ENCODE assay signal across 17 cellular contexts in genomic region chr1:176198413-176198812, GRCh38. TPM values are rescaled to one million over a fixed set of nuclear protein-coding genes. Genes with fewer than 3 reads are reported as not detected.
DNase-seq lines count a peak whose midpoint lies in the region; ATAC-seq, FAIRE-seq and TF ChIP-seq lines count a peak whose summit lies in the region.
"Had no signal": no experiment of that assay in that cellular context is flagged by ENCODE, and none has a peak within 500 bp of the region (broad histone marks: within the 10 kb centered on the region; RNA-seq: fewer than 3 reads in every experiment).

No MANE protein-coding gene starts in this region.

- BruUV-seq in HepG2 (replicated peaks; lab: Mats Ljungman, UMichigan) (no TSS peak), K562 (replicated peaks; lab: Mats Ljungman, UMichigan) (no TSS peak)

- no peaks in the 10 kb centered on the region for H3K27me3 ChIP-seq in HepG2 (ENCODE audit: control insufficient read depth in 1 of 2, insufficient read depth in 2 of 2, low read length in 2 of 2)
- no peaks in the 10 kb centered on the region for H3K27me3 ChIP-seq in right lobe of liver
- no peaks in the 10 kb centered on the region for H3K27me3 ChIP-seq in K562 (ENCODE audit: control insufficient read depth in 2 of 2, insufficient read depth in 2 of 2, low read length in 2 of 2)
- H3K27me3 ChIP-seq: BLaER1 treated with 17β-estradiol and CSF1 and Interleukin-3, amounts not matched to agents 10 nM and 100 nM had no signal

- CTCF ChIA-PET in HepG2 (lab: Yijun Ruan, JAX; ENCODE audit: low intra/inter-chr PET ratio, low total read pairs) = no interaction called here
- CTCF ChIA-PET in K562 (lab: Yijun Ruan, JAX; ENCODE audit: low intra/inter-chr PET ratio) = no interaction called here
- CTCF ChIA-PET in WTC11 (lab: Charles Lee) = no interaction called here

- no peak overlapping the region for H3K27ac Mint-ChIP-seq in WTC11
- H3K27ac Mint-ChIP-seq: CD4-positive, alpha-beta T cell had no signal

- H3K79me2 ChIP-seq in HepG2 (ENCODE audit: insufficient read depth, low read length) = peaks cover 96% of the 10 kb centered on the region
- H3K79me2 ChIP-seq in K562 (ENCODE audit: control insufficient read depth, insufficient read depth, low read length) = peaks cover 99% of the 10 kb centered on the region

- H3K4me3 ChIP-seq in HepG2 (replicated peaks in 1 of 3; ENCODE audit: insufficient read depth in 1 of 3, low read depth in 2 of 3, low read length in 3 of 3) = no peak overlapping the region
- H3K4me3 ChIP-seq in right lobe of liver = no peak overlapping the region
- H3K4me3 ChIP-seq in K562 = no peak overlapping the region
- no peak overlapping the region for H3K4me3 ChIP-seq in kidney (ENCODE audit: low read length in 2 of 2)
- H3K4me3 ChIP-seq: BLaER1 treated with 17β-estradiol and CSF1 and Interleukin-3, amounts not matched to agents 10 nM and 100 nM; GM23248 had no signal

- ATAC-seq in HepG2 (no peak), right lobe of liver (no peak), K562 (no peak), WTC11 (no peak)
- ATAC-seq: HCT116 had no signal

- H3K4me1 ChIP-seq in HepG2 (ENCODE audit: insufficient read depth, low read length) (peaks cover 15% of the 10 kb centered on the region), right lobe of liver (no peaks in the 10 kb centered on the region), K562 (replicated peaks in 1 of 2; ENCODE audit: control insufficient read depth in 2 of 2, insufficient read depth in 2 of 2, low read length in 2 of 2) (peaks cover 0 to 4% of the 10 kb centered on the region in 2 experiments; a peak in 1 of 5 replicates), kidney (ENCODE audit: control insufficient read depth in 1 of 2, insufficient read depth in 1 of 2, low read depth in 1 of 2, low read length in 2 of 2) (no peaks in the 10 kb centered on the region)

- no peak for TF ChIP-seq RAD21 in HepG2 (CRISPR knock-in tag; IDR thresholded peaks at IDR 0.05)
- TF ChIP-seq RAD21 in K562 (CRISPR knock-in tag; conservative IDR thresholded peaks at IDR 0.05 in 1 of 2, IDR thresholded peaks at IDR 0.05 in 1 of 2) = no peak

- H3K36me3 ChIP-seq in HepG2 (replicated peaks in 1 of 2; ENCODE audit: control insufficient read depth in 1 of 2, insufficient read depth in 2 of 2, low read length in 2 of 2) = no peaks in the 10 kb centered on the region
- no peaks in the 10 kb centered on the region for H3K36me3 ChIP-seq in right lobe of liver
- no peaks in the 10 kb centered on the region for H3K36me3 ChIP-seq in K562 (ENCODE audit: control insufficient read depth, insufficient read depth, low read length)
- H3K36me3 ChIP-seq in kidney (ENCODE audit: control insufficient read depth in 1 of 2, insufficient read depth in 2 of 2, low read length in 2 of 2) = no peaks in the 10 kb centered on the region

- peaks cover 3% of the 10 kb centered on the region; the same call in 1 of the 2 replicates for H3K9me3 Mint-ChIP-seq in WTC11
- H3K9me3 Mint-ChIP-seq: CD4-positive, alpha-beta T cell had no signal

- peaks cover 7% of the 10 kb centered on the region; the same call in 1 of the 2 replicates for H3K4me1 Mint-ChIP-seq in WTC11

- H3K9ac ChIP-seq in HepG2 (ENCODE audit: insufficient read depth, low read depth, low read length) (no peak overlapping the region), K562 (ENCODE audit: insufficient read depth in 1 of 2, low read depth in 2 of 2, low read length in 2 of 2) (no peak overlapping the region), kidney (ENCODE audit: low read length in 2 of 2) (no peak overlapping the region)
- H3K9ac ChIP-seq: BLaER1 treated with 17β-estradiol and CSF1 and Interleukin-3, amounts not matched to agents 10 nM and 100 nM; GM23248 had no signal

- POLR2A ChIA-PET in HepG2 (lab: Yijun Ruan, JAX) (no interaction called here), K562 (lab: Yijun Ruan, JAX) (interaction anchor here (0.6 kb wide), 1 partner anchor 35 kb away, joined by 3 read pairs; no protein-coding TSS in a partner anchor), WTC11 (lab: Charles Lee) (no interaction called here)

- no peaks in the 10 kb centered on the region; the same call in 1 of the 2 replicates for H4K20me1 ChIP-seq in HepG2 (ENCODE audit: insufficient read depth, low read length)
- H4K20me1 ChIP-seq in K562 (replicated peaks; ENCODE audit: control insufficient read depth, insufficient read depth, low read length) = no peaks in the 10 kb centered on the region

- intact Hi-C loops in HepG2 (cut with micrococcal nuclease; ENCODE audit: unreplicated experiment) = no loop called here
- intact Hi-C loops in right lobe of liver (cut with DNase I) = no loop called here
- intact Hi-C loops in K562 (cut with micrococcal nuclease) = no loop called here
- intact Hi-C loops in kidney (cut with DNase I) = no loop called here

- FAIRE-seq in HepG2 (lab: Jason Lieb, UNC) (no peak), K562 (lab: Jason Lieb, UNC) (no peak), kidney (lab: Jason Lieb, UNC) (peak; percentile 83)
- FAIRE-seq: GM12891, H54, HTR-8/SVneo had no signal

- H3K27ac ChIP-seq in HepG2 (ENCODE audit: extremely low read length, insufficient read depth, low read length) (no peak overlapping the region), right lobe of liver (no peak overlapping the region), K562 (ENCODE audit: extremely low read depth, low read depth, low read length) (no peak overlapping the region), kidney (ENCODE audit: low read depth in 2 of 2, low read length in 2 of 2) (no peak overlapping the region)
- H3K27ac ChIP-seq: 22Rv1; BLaER1 treated with 17β-estradiol and CSF1 and Interleukin-3, amounts not matched to agents 10 nM and 100 nM; GM23248 had no signal

- 99% methylated on average over 2 of the region's 2 CpGs for WGBS in HepG2 (ENCODE audit: low lambda C conversion rate)
- 90% methylated on average over 2 of the region's 2 CpGs for WGBS in right lobe of liver (ENCODE audit: insufficient coverage, low coverage, low lambda C conversion rate, missing lambda C conversion rate)
- 97% methylated on average over 2 of the region's 2 CpGs for WGBS in K562 (ENCODE audit: insufficient coverage, low coverage, missing lambda C conversion rate)

- TF ChIP-seq CTCF in HepG2 (CRISPR knock-in tag; IDR thresholded peaks at IDR 0.05) = no peak
- TF ChIP-seq CTCF in right lobe of liver (IDR thresholded peaks at IDR 0.05) = no peak
- no peak for TF ChIP-seq CTCF in K562 (IDR thresholded peaks at IDR 0.05 in 2 of 3, conservative IDR thresholded peaks at IDR 0.05 in 1 of 3; ENCODE audit: insufficient read depth in 2 of 3, low read depth in 1 of 3, low read length in 3 of 3)
- no peak for TF ChIP-seq CTCF in kidney (IDR thresholded peaks at IDR 0.05; ENCODE audit: borderline replicate concordance, extremely low read depth, insufficient read depth)
- no peak for TF ChIP-seq CTCF in WTC11 (IDR thresholded peaks at IDR 0.05)

- H3K4me3 Mint-ChIP-seq in WTC11 = no peak overlapping the region

- H3K9me1 ChIP-seq in K562 (ENCODE audit: control insufficient read depth, insufficient read depth, low read length) = no peaks in the 10 kb centered on the region

- DNase-seq in HepG2 (ENCODE audit: low spot score) (no peak), right lobe of liver (no peak), K562 (ENCODE audit: extremely low read depth in 1 of 4, low spot score in 3 of 4) (no peak), kidney (no peak), HT-29 (ENCODE audit: low spot score) (no peak), NCI-H2107 (lab: John Stamatoyannopoulos, UW) (no peak), WTC11 (ENCODE audit: low spot score) (no peak)
- DNase-seq: Calu3; CD4-positive, alpha-beta T cell; DMS 273 treated with DMSO at 0.1 percent for 48 hours; GM23248 had no signal

- H2AFZ ChIP-seq in HepG2 (ENCODE audit: low read length) (no peak overlapping the region), K562 (ENCODE audit: low read depth, low read length) (no peak overlapping the region)
- H2AFZ ChIP-seq: GM23248 had no signal

- TF ChIP-seq POLR2A in HepG2 (IDR thresholded peaks at IDR 0.05; ENCODE audit: insufficient read depth in 1 of 2, low read depth in 2 of 2, low read length in 2 of 2) (no peak), right lobe of liver (IDR thresholded peaks at IDR 0.05) (no peak), K562 (conservative IDR thresholded peaks at IDR 0.05) (no peak)

- H3K36me3 Mint-ChIP-seq in WTC11 = no peaks in the 10 kb centered on the region

- H3K27me3 Mint-ChIP-seq in WTC11 (ENCODE audit: low read depth) = no peaks in the 10 kb centered on the region
- H3K27me3 Mint-ChIP-seq: CD4-positive, alpha-beta T cell had no signal

- in situ Hi-C loops in HepG2 (cut with HindIII; ENCODE audit: extremely low pct_ligation_motif_present, low pct_unique_long_range_greater_than_20kb) (no loop called here), K562 (cut with MboI) (no loop called here)

- no peak overlapping the region for H3K4me2 ChIP-seq in HepG2 (ENCODE audit: low read depth, low read length)
- no peak overlapping the region for H3K4me2 ChIP-seq in K562 (ENCODE audit: insufficient read depth, low read length)
- H3K4me2 ChIP-seq: BLaER1 treated with 17β-estradiol and CSF1 and Interleukin-3, amounts not matched to agents 10 nM and 100 nM had no signal

- TF ChIP-seq EP300 in HepG2 (IDR thresholded peaks at IDR 0.05; ENCODE audit: low read depth in 2 of 2, low read length in 2 of 2) (no peak), HepG2 (CRISPR knock-in tag; IDR thresholded peaks at IDR 0.05; ENCODE audit: borderline replicate concordance) (no peak), K562 (IDR thresholded peaks at IDR 0.05; ENCODE audit: low read length) (no peak)

- H3K9me3 ChIP-seq in HepG2 (ENCODE audit: low read length) = no peaks in the 10 kb centered on the region
- no peaks in the 10 kb centered on the region for H3K9me3 ChIP-seq in right lobe of liver
- H3K9me3 ChIP-seq in K562 (replicated peaks; ENCODE audit: control insufficient read depth, insufficient read depth, low read depth, low read length) = no peaks in the 10 kb centered on the region
- no peaks in the 10 kb centered on the region for H3K9me3 ChIP-seq in kidney (ENCODE audit: control insufficient read depth in 1 of 2, low read length in 2 of 2)

RNA-seq across cellular contexts. Expression of gene COP1, which starts 8.7 kb away (rescaled TPM):
- 51.3 and 69.9 TPM in 2 replicates for total RNA-seq in HepG2 (2016; rRNA removed; fragmentation: Illumina TruSeq; extraction: Trizol)
- total RNA-seq in HepG2 (2016; cell fraction: cytosol; rRNA removed; fragmentation: Illumina TruSeq; extraction: Trizol; ENCODE audit: low read depth) = 29.6 and 29.8 TPM in 2 replicates
- total RNA-seq in HepG2 (2016; cell fraction: insoluble cytoplasmic fraction; rRNA removed; fragmentation: Illumina TruSeq; extraction: Trizol) = 50.2 and 74.8 TPM in 2 replicates
- total RNA-seq in HepG2 (2016; cell fraction: membrane; rRNA removed; fragmentation: Illumina TruSeq; extraction: Trizol) = 43.1 and 50.1 TPM in 2 replicates
- total RNA-seq in HepG2 (2016; cell fraction: nucleus; rRNA removed; fragmentation: Illumina TruSeq; extraction: Trizol) = 44.2 and 48.1 TPM in 2 replicates
- 15.0 and 20.5 TPM in 2 replicates for polyA plus RNA-seq in HepG2 (2011; rRNA removed)
- 9.4 and 15.8 TPM in 2 replicates for polyA plus RNA-seq in HepG2 (2011; cell fraction: cytosol; rRNA removed)
- 9.0 and 10.7 TPM in 2 replicates for polyA plus RNA-seq in HepG2 (2011; cell fraction: nucleus; rRNA removed)
- polyA plus RNA-seq in HepG2 (2012) = 20.6 and 22.4 TPM in 2 replicates
- polyA plus RNA-seq in HepG2 (2016; cell fraction: cytosol; fragmentation: Illumina TruSeq; extraction: Trizol; ENCODE audit: low read depth) = 12.9 and 14.0 TPM in 2 replicates
- polyA plus RNA-seq in HepG2 (2016; cell fraction: insoluble cytoplasmic fraction; fragmentation: Illumina TruSeq; extraction: Trizol; ENCODE audit: low read depth) = 55.5 and 57.5 TPM in 2 replicates
- polyA plus RNA-seq in HepG2 (2016; cell fraction: membrane; fragmentation: Illumina TruSeq; extraction: Trizol; ENCODE audit: low read depth) = 28.6 and 30.4 TPM in 2 replicates
- polyA plus RNA-seq in HepG2 (2016; cell fraction: nucleus; fragmentation: Illumina TruSeq; extraction: Trizol; ENCODE audit: insufficient read depth, low read depth) = 26.9 and 28.0 TPM in 2 replicates
- 18.7 and 51.1 TPM in 2 replicates for polyA minus RNA-seq in HepG2 (2011; rRNA and poly(A)+ RNA removed; ENCODE audit: low replicate concordance)
- polyA minus RNA-seq in HepG2 (2011; cell fraction: cytosol; rRNA and poly(A)+ RNA removed) = 22.5 and 23.4 TPM in 2 replicates
- polyA minus RNA-seq in HepG2 (2011; cell fraction: nucleus; rRNA and poly(A)+ RNA removed) = 118 and 125 TPM in 2 replicates
- 10 to 100 TPM; 19.7 to 33.7 (median 20.9) TPM for total RNA-seq in right lobe of liver
- total RNA-seq in K562 (2011; cell fraction: chromatin; rRNA removed; ENCODE audit: low replicate concordance) = 123 and 224 TPM in 2 replicates
- total RNA-seq in K562 (2011; cell fraction: nucleolus; rRNA removed) = 57.4 and 60.3 TPM in 2 replicates
- 81.3 and 89.8 TPM in 2 replicates for total RNA-seq in K562 (2011; cell fraction: nucleoplasm; rRNA removed)
- total RNA-seq in K562 (2014; rRNA removed) = 39.1 and 54.6 TPM in 2 replicates
- 77.7 and 90.3 TPM in 2 replicates for total RNA-seq in K562 (2014; rRNA removed; fragmentation: Illumina TruSeq; extraction: Trizol)
- 74.6 and 77.1 TPM in 2 replicates for total RNA-seq in K562 (2015; rRNA removed; fragmentation: Illumina TruSeq; extraction: Trizol)
- 53.8 and 58.6 TPM in 2 replicates for total RNA-seq in K562 (2021)
- 60.6 and 60.8 TPM in 2 replicates for polyA plus RNA-seq in K562 (2011; rRNA removed)
- polyA plus RNA-seq in K562 (2011; cell fraction: cytosol; rRNA removed) = 20.1 and 43.7 TPM in 2 replicates
- 22.1 and 43.6 TPM in 2 replicates for polyA plus RNA-seq in K562 (2011; cell fraction: nucleus; rRNA removed)
- 53.4 and 55.8 TPM in 2 replicates for polyA plus RNA-seq in K562 (2012)
- 56.3 and 58.6 TPM in 2 replicates for polyA plus RNA-seq in K562 (2014; fragmentation: Illumina TruSeq; extraction: Trizol)
- polyA plus RNA-seq in K562 (2014; fragmentation: Nextera tagmentation; extraction: Ambion mirVana) = 10 to 100 TPM; 25.8 to 29.5 TPM
- 43.7 and 46.5 TPM in 2 replicates for polyA plus RNA-seq in K562 (2014; rRNA removed)
- polyA minus RNA-seq in K562 (2011; rRNA and poly(A)+ RNA removed) = 151 and 181 TPM in 2 replicates
- polyA minus RNA-seq in K562 (2011; cell fraction: cytosol; rRNA and poly(A)+ RNA removed) = 38.4 and 46.2 TPM in 2 replicates
- polyA minus RNA-seq in K562 (2011; cell fraction: nucleus; rRNA and poly(A)+ RNA removed) = 82.7 and 136 TPM in 2 replicates
- 38.3 TPM for total RNA-seq in kidney
- polyA plus RNA-seq in kidney (ENCODE audit: insufficient read depth, low read depth, low replicate concordance) = 40.2 TPM
- total RNA-seq in HT-29 (2014; rRNA removed; shearing (Covaris generic)) = 42.7 TPM in 2 replicates
- 36.0 to 44.1 TPM (median 40.4 TPM) in 3 replicates for total RNA-seq in WTC11 (2021)
